ENCODE assay signal across 8 cellular contexts in the genomic region with DNA sequence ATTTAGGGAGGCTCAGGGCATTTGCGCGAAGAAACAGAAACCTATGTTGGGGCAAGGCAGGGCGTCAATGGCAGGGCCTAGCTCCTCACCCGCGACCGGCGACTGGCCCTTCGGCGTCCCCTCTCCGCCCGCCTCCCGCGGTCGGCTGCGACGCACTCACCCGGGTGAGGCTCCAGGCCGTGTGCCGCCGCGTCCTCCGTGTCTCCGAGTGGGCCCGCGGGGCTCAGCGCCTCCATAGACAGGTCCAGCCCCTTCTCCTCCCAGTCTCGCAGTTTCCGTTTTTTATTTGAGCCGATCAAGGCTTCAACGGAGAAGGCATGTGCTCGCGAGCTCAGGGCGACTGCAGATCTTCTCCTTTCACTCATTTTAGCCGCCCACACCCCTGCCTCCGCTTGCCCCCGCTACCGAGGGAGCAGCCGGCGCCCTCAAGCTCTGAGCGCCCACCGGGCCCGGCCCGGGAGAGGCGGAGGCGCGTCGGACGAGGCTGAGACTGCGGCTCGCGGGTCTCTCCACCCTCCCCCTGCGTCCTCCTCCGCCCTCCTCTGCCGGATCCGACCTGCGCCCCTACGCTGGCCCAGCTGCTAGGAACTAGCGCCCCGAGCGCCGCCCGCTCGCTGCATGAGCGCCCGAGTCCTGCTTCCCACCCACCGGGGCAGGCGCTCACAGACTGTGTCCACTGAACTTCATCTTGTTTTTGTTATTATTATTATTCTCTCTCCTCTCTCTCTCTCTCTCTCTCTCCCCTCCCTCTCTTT. TPM values are rescaled to one million over a fixed set of nuclear protein-coding genes. Genes with fewer than 3 reads are reported as not detected.
DNase-seq lines count a peak whose midpoint lies in the region; ATAC-seq and TF ChIP-seq lines count a peak whose summit lies in the region.

No MANE protein-coding gene starts in this region.

- TF ChIP-seq CTCF in choroid plexus epithelial cell (conservative IDR thresholded peaks at IDR 0.05; ENCODE audit: low read depth, low read length): no peak

- H3K4me1 ChIP-seq in GM23248 (ENCODE audit: insufficient read depth) (no peaks in the 10 kb centered on the region; the same call in 1 of the 2 replicates), mucosa of rectum (ENCODE audit: control insufficient read depth in 2 of 2, insufficient read depth in 2 of 2, low read length in 2 of 2) (peaks cover 0 to 8% of the 10 kb centered on the region in 2 donors)

- no peaks in the 10 kb centered on the region for H4K20me1 ChIP-seq in GM23248 (ENCODE audit: insufficient read depth)

- WGBS in GM23248 (ENCODE audit: low coverage in 1 of 2, low lambda C conversion rate in 2 of 2, missing lambda C conversion rate in 2 of 2), 2 experiments: 0% methylated on average over 63 to 64 of the region's 67 CpGs

- no peaks in the 10 kb centered on the region for H3K9me2 ChIP-seq in GM23248 (ENCODE audit: insufficient read depth)

- peaks cover 20% of the 10 kb centered on the region; the same call in 1 of the 2 replicates for H3F3A ChIP-seq in GM23248 (ENCODE audit: insufficient read depth)

- DNase-seq in AG20443 (ENCODE audit: low spot score) (peak; percentile 61), GM23248 (peak; percentile 82), choroid plexus epithelial cell (ENCODE audit: low read depth) (peak; percentile 84), kidney glomerular epithelial cell (lab: John Stamatoyannopoulos, UW) (no peak), midbrain (lab: John Stamatoyannopoulos, UW) (no peak), UCSD-AML1 (lab: John Stamatoyannopoulos, UW; ENCODE audit: unreplicated experiment) (no peak)

- peak overlapping the region; percentile 78 for H2AFZ ChIP-seq in GM23248

- H3K27me3 ChIP-seq in GM23248 (replicated peaks; ENCODE audit: insufficient read depth): no peaks in the 10 kb centered on the region
- peaks cover 87 to 96% of the 10 kb centered on the region in 2 donors for H3K27me3 ChIP-seq in mucosa of rectum (ENCODE audit: control insufficient read depth in 2 of 2, insufficient read depth in 2 of 2, low read length in 2 of 2)

- ATAC-seq in HG02852 (IDR thresholded peaks at IDR 0.05; ENCODE audit: unreplicated experiment): no peak

- H3K4me3 ChIP-seq in GM23248: peak overlapping the region; percentile 82
- peak overlapping the region; percentile 89 for H3K4me3 ChIP-seq in choroid plexus epithelial cell (ENCODE audit: low read depth, low read length)
- peak overlapping the region; percentile 17 to 37 for H3K4me3 ChIP-seq in mucosa of rectum (ENCODE audit: low read length in 2 of 2)

- H3K9me3 ChIP-seq in GM23248 (ENCODE audit: low read depth): no peaks in the 10 kb centered on the region
- H3K9me3 ChIP-seq in mucosa of rectum (ENCODE audit: control insufficient read depth in 2 of 2, low read length in 2 of 2): peaks cover 0 to 1% of the 10 kb centered on the region in 2 donors

- H3K36me3 ChIP-seq in GM23248 (ENCODE audit: low read depth) (no peaks in the 10 kb centered on the region), mucosa of rectum (ENCODE audit: control insufficient read depth in 2 of 2, insufficient read depth in 2 of 2, low read length in 2 of 2) (no peaks in the 10 kb centered on the region)

- peaks cover 65% of the 10 kb centered on the region for H3K79me2 ChIP-seq in GM23248 (ENCODE audit: insufficient read depth)

- in situ Hi-C loops in GM23248 (cut with MboI): loop anchor here (10.0 kb wide), 1 partner anchor 833 kb away; no protein-coding TSS in a partner anchor

- H3K27ac ChIP-seq in GM23248 (peak overlapping the region; percentile 96), mucosa of rectum (ENCODE audit: low read depth in 2 of 2, low read length in 2 of 2) (no peak overlapping the region)

- H3K9ac ChIP-seq in GM23248: peak overlapping the region; percentile 98
- H3K9ac ChIP-seq in mucosa of rectum (ENCODE audit: low read depth in 1 of 2, low read length in 2 of 2): peak overlapping the region in 1 of 2 donors; percentile 10

- H3K4me2 ChIP-seq in GM23248 (ENCODE audit: unreplicated experiment): peak overlapping the region; percentile 98

RNA-seq across cellular contexts. Expression of a gene that starts 0.5 kb away (rescaled TPM):
- total RNA-seq in GM23248 (2014; rRNA removed; shearing (Covaris generic)): 32.2 and 38.7 TPM in 2 replicates
- 39.8 and 41.7 TPM in 2 replicates for polyA plus RNA-seq in GM23248 (2016; fragmentation: Nextera tagmentation; extraction: Ambion mirVana)

Comparison
In these comparisons a context has a peak if more than half of its experiments do, and no peak if none do; other contexts are left out.
1. DNase-seq: peak in AG20443 (single experiment), GM23248 (single experiment) and choroid plexus epithelial cell (single experiment); none in kidney glomerular epithelial cell (single experiment), midbrain (single experiment) and UCSD-AML1 (single experiment).
2. H3K4me3 ChIP-seq: peak in every context shown above with its lines; median percentile 89 in choroid plexus epithelial cell; 82 in GM23248; 27 in mucosa of rectum.